Comparison of ENCODE assay signal across 8 cellular contexts in genomic region chr17:80262291-80262690, GRCh38. TPM values are rescaled to one million over a fixed set of nuclear protein-coding genes. Genes with fewer than 3 reads are reported as not detected.
DNase-seq lines count a peak whose midpoint lies in the region; ATAC-seq and TF ChIP-seq lines count a peak whose summit lies in the region.
"Had no signal": no experiment of that assay in that cellular context is flagged by ENCODE, and none has a peak within 500 bp of the region (broad histone marks: within the 10 kb centered on the region; RNA-seq: fewer than 3 reads in every experiment).

No MANE protein-coding gene starts in this region.

- 0 out of 2 replicates have a peak, but pooled peaks cover 3% of the 10 kb centered on the region for H3K9me3 ChIP-seq in SJSA1 (replicated peaks)
- no peaks in the 10 kb centered on the region for H3K9me3 ChIP-seq in skeletal muscle satellite cell (replicated peaks; ENCODE audit: low read length)
- H3K9me3 ChIP-seq: SJCRH30 had no signal

- ATAC-seq in GM19328 (IDR thresholded peaks at IDR 0.05; ENCODE audit: unreplicated experiment), result no peak
- ATAC-seq in HG02884 (IDR thresholded peaks at IDR 0.05; ENCODE audit: unreplicated experiment), result no peak

- peak overlapping the region; percentile 94; the same call in 1 of the 2 replicates for H3K27ac ChIP-seq in SJSA1

- H3K27me3 ChIP-seq in H7 (ENCODE audit: control insufficient read depth, insufficient read depth, low read length) (no peaks in the 10 kb centered on the region), SJSA1 (replicated peaks) (no peaks in the 10 kb centered on the region), skeletal muscle satellite cell (ENCODE audit: control insufficient read depth, insufficient read depth, low read length) (no peaks in the 10 kb centered on the region)
- H3K27me3 ChIP-seq: SJCRH30 had no signal

- H3K4me2 ChIP-seq in skeletal muscle satellite cell (ENCODE audit: low read length), result peak overlapping the region; percentile 97

- no peak for TF ChIP-seq CTCF in fibroblast of pulmonary artery (IDR thresholded peaks at IDR 0.05; ENCODE audit: low read length, missing control alignments)

- H3K4me1 ChIP-seq in SJSA1 (replicated peaks) (peaks cover 45% of the 10 kb centered on the region), skeletal muscle satellite cell (ENCODE audit: control insufficient read depth, insufficient read depth, low read length) (peaks cover 33% of the 10 kb centered on the region)

- H3K36me3 ChIP-seq in H7 (replicated peaks; ENCODE audit: control insufficient read depth, insufficient read depth, low read length), result peaks cover 5% of the 10 kb centered on the region
- H3K36me3 ChIP-seq in SJSA1, result peaks cover 29% of the 10 kb centered on the region
- peaks cover 19% of the 10 kb centered on the region for H3K36me3 ChIP-seq in skeletal muscle satellite cell (ENCODE audit: insufficient read depth, low read length)
- H3K36me3 ChIP-seq: SJCRH30 had no signal

- H3K9ac ChIP-seq in skeletal muscle satellite cell (ENCODE audit: low read depth, low read length), result peak overlapping the region; percentile 99

- H3K4me3 ChIP-seq in H7 (ENCODE audit: insufficient read depth, low read depth, low read length) (no peak overlapping the region), SJSA1 (no peak overlapping the region), fibroblast of pulmonary artery (replicated peaks; ENCODE audit: low read depth, low read length) (peak overlapping the region; percentile 73), skeletal muscle satellite cell (ENCODE audit: low read length) (peak overlapping the region; percentile 95)

- DNase-seq in H7 (peak; percentile 49), SJSA1 (ENCODE audit: low read depth in 1 of 2, low spot score in 2 of 2) (no peak), fibroblast of pulmonary artery (ENCODE audit: low read depth) (no peak), cerebellar nuclear complex (lab: John Stamatoyannopoulos, UW) (no peak)

RNA-seq across cellular contexts. Expression of gene RNF213, which starts 1.6 kb away (rescaled TPM):
- total RNA-seq in H7 (2014; rRNA removed; shearing (Covaris generic)), result 29.4 and 48.8 TPM in 2 replicates
- total RNA-seq in SJSA1 (2014; rRNA removed; shearing (Covaris generic)), result 43.0 and 49.8 TPM in 2 replicates
- 54.8 and 70.7 TPM in 2 replicates for total RNA-seq in skeletal muscle satellite cell (2012; rRNA removed)

RNA-seq across cellular contexts. Expression of gene SLC26A11, which starts 42.1 kb away (rescaled TPM):
- total RNA-seq in H7 (2014; rRNA removed; shearing (Covaris generic)), result 19.4 and 20.6 TPM in 2 replicates
- total RNA-seq in SJSA1 (2014; rRNA removed; shearing (Covaris generic)), result 12.3 and 14.3 TPM in 2 replicates
- total RNA-seq in skeletal muscle satellite cell (2012; rRNA removed), result 6.3 and 8.5 TPM in 2 replicates

RNA-seq across cellular contexts. Expression of gene SGSH, which starts 42.2 kb away (rescaled TPM):
- total RNA-seq in H7 (2014; rRNA removed; shearing (Covaris generic)), result 10.2 and 12.5 TPM in 2 replicates
- 18.6 and 26.5 TPM in 2 replicates for total RNA-seq in SJSA1 (2014; rRNA removed; shearing (Covaris generic))
- 11.4 and 17.5 TPM in 2 replicates for total RNA-seq in skeletal muscle satellite cell (2012; rRNA removed)

Comparison
In these comparisons a context has a peak if more than half of its experiments do, and no peak if none do; other contexts are left out.
1. H3K4me3 ChIP-seq: peak in fibroblast of pulmonary artery (single experiment) and skeletal muscle satellite cell (single experiment); none in H7 (single experiment) and SJSA1 (single experiment).